ENCODE assay signal across 1 cellular context in genomic region chr2:68062680-68063387, GRCh38.
A peak's percentile ranks its signal among the peaks of the same experiment; 100 is the strongest.
TF ChIP-seq lines count a peak whose summit lies in the region.

Gene C1D (minus strand): TSS chr2:68063004. CDS start chr2:68047310, 15,694 bp downstream.

TF ChIP-seq in K562, 482 proteins besides CTCF, POLR2A, EP300 and RAD21 (continued from another document and continues in another):
- TF ChIP-seq HES1 (IDR thresholded peaks at IDR 0.05; ENCODE audit: low read depth), result no peak
- TF ChIP-seq POLR2B (IDR thresholded peaks at IDR 0.05; ENCODE audit: low read depth, partially characterized antibody), result peak; percentile 93
- TF ChIP-seq ZNF277 (CRISPR knock-in tag; IDR thresholded peaks at IDR 0.05; ENCODE audit: borderline replicate concordance), result no peak
- TF ChIP-seq AFF4 (CRISPR knock-in tag; IDR thresholded peaks at IDR 0.05), result no peak
- TF ChIP-seq ZBTB26 (CRISPR knock-in tag; IDR thresholded peaks at IDR 0.05), result no peak
- TF ChIP-seq EZH2 (IDR thresholded peaks at IDR 0.05; ENCODE audit: borderline replicate concordance, low read depth, low read length), result no peak
- TF ChIP-seq SMAD2 (IDR thresholded peaks at IDR 0.05; ENCODE audit: low read depth, low read length), result no peak
- TF ChIP-seq TAF15 (IDR thresholded peaks at IDR 0.05; ENCODE audit: low read depth, low read length), result no peak
- TF ChIP-seq IFI16 (CRISPR knock-in tag; IDR thresholded peaks at IDR 0.05), result no peak
- no peak for TF ChIP-seq DEAF1 (CRISPR knock-in tag; IDR thresholded peaks at IDR 0.05)
- TF ChIP-seq THAP12 (CRISPR knock-in tag; IDR thresholded peaks at IDR 0.05), result no peak
- peak; percentile 67 for TF ChIP-seq ETV5 (CRISPR knock-in tag; IDR thresholded peaks at IDR 0.05; ENCODE audit: low read depth)
- TF ChIP-seq TCF3 (CRISPR knock-in tag; IDR thresholded peaks at IDR 0.05), result no peak
- TF ChIP-seq MBD1 (CRISPR knock-in tag; IDR thresholded peaks at IDR 0.05), result no peak
- no peak for TF ChIP-seq ZC3H4 (CRISPR knock-in tag; IDR thresholded peaks at IDR 0.05; ENCODE audit: borderline replicate concordance)
- no peak for TF ChIP-seq ERF (CRISPR knock-in tag; IDR thresholded peaks at IDR 0.05)
- no peak for TF ChIP-seq CHD4 (IDR thresholded peaks at IDR 0.05; ENCODE audit: insufficient read depth, insufficient replicate concordance, low read depth, low read length, poor library complexity, severe bottlenecking)
- TF ChIP-seq ZNF175 (CRISPR knock-in tag; IDR thresholded peaks at IDR 0.05; ENCODE audit: low read depth), result no peak
- no peak for TF ChIP-seq TOE1 (IDR thresholded peaks at IDR 0.05; ENCODE audit: borderline replicate concordance)
- TF ChIP-seq TOE1 (CRISPR knock-in tag; IDR thresholded peaks at IDR 0.05; ENCODE audit: borderline replicate concordance, low read depth), result no peak
- TF ChIP-seq ZNF239 (CRISPR knock-in tag; IDR thresholded peaks at IDR 0.05), result no peak
- no peak for TF ChIP-seq TRIM28 (IDR thresholded peaks at IDR 0.05)
- no peak for TF ChIP-seq KLF1 (tag; IDR thresholded peaks at IDR 0.05)
- TF ChIP-seq SRF (CRISPR knock-in tag; IDR thresholded peaks at IDR 0.05), result 0 out of 4 replicates have a peak, but pooled peaks of 1 of the 2 experiments have one; percentile 17
- TF ChIP-seq BRF2 (IDR thresholded peaks at IDR 0.05; ENCODE audit: borderline replicate concordance, insufficient read depth, insufficient read length), result no peak
- TF ChIP-seq ARNT (IDR thresholded peaks at IDR 0.05), result peak in 1 of 2 experiments; percentile 62; a peak in 1 of 4 replicates
- TF ChIP-seq SLC30A9 (CRISPR knock-in tag; IDR thresholded peaks at IDR 0.05), result no peak
- no peak for TF ChIP-seq RFX5 (IDR thresholded peaks at IDR 0.05; ENCODE audit: low read depth, low read length)
- no peak for TF ChIP-seq BDP1 (IDR thresholded peaks at IDR 0.05; ENCODE audit: insufficient read depth, insufficient read length)
- no peak for TF ChIP-seq MCM5 (IDR thresholded peaks at IDR 0.05; ENCODE audit: low read depth)
- TF ChIP-seq L3MBTL2 (IDR thresholded peaks at IDR 0.05), result no peak
- TF ChIP-seq FOXO4 (CRISPR knock-in tag; IDR thresholded peaks at IDR 0.05), result no peak
- TF ChIP-seq MED1 (CRISPR knock-in tag; IDR thresholded peaks at IDR 0.05; ENCODE audit: borderline replicate concordance), result no peak
- no peak for TF ChIP-seq ADNP (tag; IDR thresholded peaks at IDR 0.05)
- TF ChIP-seq HSF4 (CRISPR knock-in tag; IDR thresholded peaks at IDR 0.05; ENCODE audit: borderline replicate concordance), result no peak
- TF ChIP-seq ZBTB17 (CRISPR knock-in tag; IDR thresholded peaks at IDR 0.05), result peak; percentile 77
- TF ChIP-seq ZNF146 (CRISPR knock-in tag; IDR thresholded peaks at IDR 0.05; ENCODE audit: unreplicated experiment), result no peak
- TF ChIP-seq MTA1 (IDR thresholded peaks at IDR 0.05; ENCODE audit: borderline replicate concordance), result peak; percentile 100
- TF ChIP-seq ZNF41 (CRISPR knock-in tag; conservative IDR thresholded peaks at IDR 0.05), result no peak
- no peak for TF ChIP-seq ZKSCAN8 (CRISPR knock-in tag; IDR thresholded peaks at IDR 0.05)
- no peak for TF ChIP-seq ASH1L (IDR thresholded peaks at IDR 0.05; ENCODE audit: borderline replicate concordance, low read depth, partially characterized antibody)
- TF ChIP-seq ELF2 (CRISPR knock-in tag; IDR thresholded peaks at IDR 0.05), result peak; percentile 72
- TF ChIP-seq PTBP1 (IDR thresholded peaks at IDR 0.05; ENCODE audit: low read depth, low read length), result no peak
- no peak for TF ChIP-seq SMARCA4 (IDR thresholded peaks at IDR 0.05)
- no peak for TF ChIP-seq HOMEZ (CRISPR knock-in tag; IDR thresholded peaks at IDR 0.05)
- 0 out of 2 replicates have a peak, but pooled peaks have one; percentile 45 for TF ChIP-seq ZHX1 (conservative IDR thresholded peaks at IDR 0.05; ENCODE audit: low read length)
